In the genomic region with DNA sequence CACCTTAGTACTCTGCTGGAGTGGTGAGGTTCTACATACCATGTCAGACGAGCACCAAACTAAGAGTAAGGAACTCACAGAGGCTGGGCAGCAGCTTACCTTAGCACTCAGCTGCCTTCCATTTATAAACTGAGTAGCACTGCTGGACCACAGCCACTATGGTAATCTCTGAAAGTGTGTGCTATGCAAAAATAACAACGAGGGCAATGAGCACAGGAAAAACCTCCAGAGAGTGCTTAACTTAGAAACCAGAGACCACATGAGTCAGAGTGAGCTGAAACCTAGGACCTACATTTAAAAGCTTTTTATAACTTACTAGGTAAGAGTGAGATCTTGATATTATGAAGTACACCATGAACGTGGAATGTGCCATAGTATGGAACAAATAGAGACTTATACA, we compare ENCODE assay signal across 11 cellular contexts.
DNase-seq lines count a peak whose midpoint lies in the region; ATAC-seq and TF ChIP-seq lines count a peak whose summit lies in the region.
"Had no signal": no experiment of that assay in that cellular context is flagged by ENCODE, and none has a peak within 500 bp of the region (broad histone marks: within the 10 kb centered on the region; RNA-seq: fewer than 3 reads in every experiment).

No MANE protein-coding gene starts in this region.

- no peak for TF ChIP-seq CTCF in coronary artery (IDR thresholded peaks at IDR 0.05)

- DNase-seq in AG08395 (ENCODE audit: low spot score) (peak; percentile 30), coronary artery (ENCODE audit: low spot score) (no peak), retina (no peak), NCI-H1436 treated with DMSO at 0.1 percent for 48 hours (lab: John Stamatoyannopoulos, UW) (no peak), NCI-H1105 treated with DMSO at 0.1 percent for 48 hours (lab: John Stamatoyannopoulos, UW) (no peak)
- no peak for DNase-seq in activated naive CD4-positive, alpha-beta T cell (lab: John Stamatoyannopoulos, UW)
- DNase-seq: activated CD4-positive, alpha-beta T cell treated with anti-CD3 and anti-CD28 coated beads for 48 hours; MV-4-11; stimulated activated CD4-positive, alpha-beta T cell treated with anti-CD3 and anti-CD28 coated beads, Interleukin-4, amount 100 ng/mL, for 1 hour had no signal

- H3K4me3 ChIP-seq in coronary artery = no peak overlapping the region

- ATAC-seq in GM19397 (IDR thresholded peaks at IDR 0.05; ENCODE audit: unreplicated experiment) (peak; percentile 95), HG03097 (IDR thresholded peaks at IDR 0.05; ENCODE audit: low FRiP score, unreplicated experiment) (peak; percentile 82)

- H3K27ac ChIP-seq in coronary artery = peak overlapping the region; percentile 3 to 11
